8 cellular contexts compared by ENCODE assay signal in genomic region chr14:61749867-61750266, GRCh38. TPM values are rescaled to one million over a fixed set of nuclear protein-coding genes. Genes with fewer than 3 reads are reported as not detected.
DNase-seq lines count a peak whose midpoint lies in the region; ATAC-seq, FAIRE-seq and TF ChIP-seq lines count a peak whose summit lies in the region.

No MANE protein-coding gene starts in this region.

- no peaks in the 10 kb centered on the region for H4K20me1 ChIP-seq in K562 (replicated peaks; ENCODE audit: control insufficient read depth, insufficient read depth, low read length)

- H3K4me3 ChIP-seq in GM06990 (replicated peaks; ENCODE audit: low read depth, low read length) = peak overlapping the region; percentile 73
- peak overlapping the region; percentile 65 for H3K4me3 ChIP-seq in K562

- TF ChIP-seq CTCF in GM06990 (IDR thresholded peaks at IDR 0.05; ENCODE audit: insufficient read depth, low read length, poor library complexity, severe bottlenecking) (no peak), K562 (IDR thresholded peaks at IDR 0.05 in 2 of 3, conservative IDR thresholded peaks at IDR 0.05 in 1 of 3; ENCODE audit: insufficient read depth in 2 of 3, low read depth in 1 of 3, low read length in 3 of 3) (no peak)

- no peak overlapping the region for H2AFZ ChIP-seq in K562 (ENCODE audit: low read depth, low read length)

- ATAC-seq in K562 (peak; percentile 54), HG03159 (IDR thresholded peaks at IDR 0.05; ENCODE audit: unreplicated experiment) (no peak), GM18867 (IDR thresholded peaks at IDR 0.05; ENCODE audit: unreplicated experiment) (no peak)

- POLR2A ChIA-PET in K562 (lab: Yijun Ruan, JAX) = interaction anchor here (0.6 to 1.3 kb wide), 5 partner anchors 8 to 88 kb away, joined by 3 to 6 read pairs (median 3); partner anchors contain the start of gene SNAPC1

- H3K9me1 ChIP-seq in K562 (ENCODE audit: control insufficient read depth, insufficient read depth, low read length) = no peaks in the 10 kb centered on the region

- H3K9me3 ChIP-seq in K562 (replicated peaks; ENCODE audit: control insufficient read depth, insufficient read depth, low read depth, low read length) = no peaks in the 10 kb centered on the region

- in situ Hi-C loops in K562 (cut with MboI) = no loop called here

- FAIRE-seq in K562 (lab: Jason Lieb, UNC) = peak; percentile 91

- TF ChIP-seq EP300 in K562 (IDR thresholded peaks at IDR 0.05; ENCODE audit: low read length) = no peak

- peaks cover 55% of the 10 kb centered on the region for H3K79me2 ChIP-seq in K562 (ENCODE audit: control insufficient read depth, insufficient read depth, low read length)

- H3K36me3 ChIP-seq in GM06990 (ENCODE audit: control insufficient read depth, insufficient read depth, low read length) (peaks cover 4% of the 10 kb centered on the region), K562 (ENCODE audit: control insufficient read depth, insufficient read depth, low read length) (peaks cover 33% of the 10 kb centered on the region; the same call in 2 of the 3 replicates)

- no peak for TF ChIP-seq RAD21 in K562 (CRISPR knock-in tag; conservative IDR thresholded peaks at IDR 0.05 in 1 of 2, IDR thresholded peaks at IDR 0.05 in 1 of 2)

- H3K4me1 ChIP-seq in K562 (replicated peaks in 1 of 2; ENCODE audit: control insufficient read depth in 2 of 2, insufficient read depth in 2 of 2, low read length in 2 of 2) = peaks cover 5 to 13% of the 10 kb centered on the region in 2 experiments; a peak in 3 of 5 replicates

- DNase-seq in GM06990 (ENCODE audit: extremely low read depth, insufficient read length) (no peak), NCI-H146 (lab: John Stamatoyannopoulos, UW) (peak; percentile 74), K562 (ENCODE audit: extremely low read depth in 1 of 4, low spot score in 3 of 4) (peak in 3 of 4 experiments; percentile 8 to 44 (median 43)), myocyte (ENCODE audit: low read depth) (peak; percentile 53), globus pallidus (ENCODE audit: low spot score) (no peak), NCI-H446 treated with DMSO at 0.1 percent for 48 hours (lab: John Stamatoyannopoulos, UW) (no peak)

- 0 out of 2 replicates have a peak, but pooled peaks have one; percentile 12 for TF ChIP-seq POLR2A in K562 (conservative IDR thresholded peaks at IDR 0.05)

- peak overlapping the region; percentile 4; the same call in 2 of the 3 replicates for H3K27ac ChIP-seq in K562 (ENCODE audit: extremely low read depth, low read depth, low read length)

- intact Hi-C loops in K562 (cut with micrococcal nuclease) = loop anchor here (5.0 kb wide), 3 partner anchors 53 to 288 kb away; partner anchors contain the start of gene HIF1A

- H3K9ac ChIP-seq in K562 (ENCODE audit: insufficient read depth in 1 of 2, low read depth in 2 of 2, low read length in 2 of 2) = peak overlapping the region in 1 of 2 experiments; percentile 68; a peak in 2 of 4 replicates

- CTCF ChIA-PET in K562 (lab: Yijun Ruan, JAX; ENCODE audit: low intra/inter-chr PET ratio) = no interaction called here

- WGBS in K562 (ENCODE audit: insufficient coverage, low coverage, missing lambda C conversion rate) = 3% methylated on average over 3 of the region's 3 CpGs

- H3K4me2 ChIP-seq in K562 (ENCODE audit: insufficient read depth, low read length) = peak overlapping the region; percentile 67

- TSS peak; percentile 68 for BruUV-seq in K562 (replicated peaks; lab: Mats Ljungman, UMichigan)

- H3K27me3 ChIP-seq in GM06990 (replicated peaks; ENCODE audit: control insufficient read depth, insufficient read depth, low read length) (no peaks in the 10 kb centered on the region), K562 (ENCODE audit: control insufficient read depth in 2 of 2, insufficient read depth in 2 of 2, low read length in 2 of 2) (no peaks in the 10 kb centered on the region)

TF ChIP-seq in K562, 482 proteins besides CTCF, POLR2A, EP300 and RAD21:
- no peak for TF ChIP-seq POLR2AphosphoS5 (IDR thresholded peaks at IDR 0.05; ENCODE audit: control insufficient read depth, insufficient read depth, low read depth, low read length)
- TF ChIP-seq KHSRP (IDR thresholded peaks at IDR 0.05) = no peak
- no peak for TF ChIP-seq MCM5 (IDR thresholded peaks at IDR 0.05; ENCODE audit: low read depth)
- no peak for TF ChIP-seq ATF4 (CRISPR knock-in tag; IDR thresholded peaks at IDR 0.05)
- TF ChIP-seq MTA3 (IDR thresholded peaks at IDR 0.05; ENCODE audit: borderline replicate concordance) = no peak
- no peak for TF ChIP-seq ZSCAN32 (CRISPR knock-in tag; IDR thresholded peaks at IDR 0.05)
- no peak for TF ChIP-seq ZNF695 (CRISPR knock-in tag; IDR thresholded peaks at IDR 0.05)
- TF ChIP-seq THRB (CRISPR knock-in tag; conservative IDR thresholded peaks at IDR 0.05) = no peak
- TF ChIP-seq, protein P1, sequence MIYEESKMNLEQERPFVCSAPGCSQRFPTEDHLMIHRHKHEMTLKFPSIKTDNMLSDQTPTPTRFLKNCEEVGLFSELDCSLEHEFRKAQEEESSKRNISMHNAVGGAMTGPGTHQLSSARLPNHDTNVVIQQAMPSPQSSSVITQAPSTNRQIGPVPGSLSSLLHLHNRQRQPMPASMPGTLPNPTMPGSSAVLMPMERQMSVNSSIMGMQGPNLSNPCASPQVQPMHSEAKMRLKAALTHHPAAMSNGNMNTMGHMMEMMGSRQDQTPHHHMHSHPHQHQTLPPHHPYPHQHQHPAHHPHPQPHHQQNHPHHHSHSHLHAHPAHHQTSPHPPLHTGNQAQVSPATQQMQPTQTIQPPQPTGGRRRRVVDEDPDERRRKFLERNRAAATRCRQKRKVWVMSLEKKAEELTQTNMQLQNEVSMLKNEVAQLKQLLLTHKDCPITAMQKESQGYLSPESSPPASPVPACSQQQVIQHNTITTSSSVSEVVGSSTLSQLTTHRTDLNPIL (CRISPR knock-in tag; IDR thresholded peaks at IDR 0.05) = no peak
- TF ChIP-seq BMI1 (IDR thresholded peaks at IDR 0.05; ENCODE audit: low read length) = no peak
- TF ChIP-seq KAT7 (CRISPR knock-in tag; IDR thresholded peaks at IDR 0.05; ENCODE audit: borderline replicate concordance) = no peak

RNA-seq across cellular contexts. Expression of gene SNAPC1, which starts 12.4 kb away (rescaled TPM):
- total RNA-seq in K562 (2011; cell fraction: chromatin; rRNA removed; ENCODE audit: low replicate concordance) = 2.5 and 9.6 TPM in 2 replicates
- total RNA-seq in K562 (2011; cell fraction: nucleolus; rRNA removed) = 2.7 and 2.8 TPM in 2 replicates
- total RNA-seq in K562 (2011; cell fraction: nucleoplasm; rRNA removed) = 4.0 and 7.2 TPM in 2 replicates
- total RNA-seq in K562 (2014; rRNA removed) (4.4 and 5.2 TPM in 2 replicates), K562 (2014; rRNA removed; fragmentation: Illumina TruSeq; extraction: Trizol) (9.0 and 9.9 TPM in 2 replicates), K562 (2015; rRNA removed; fragmentation: Illumina TruSeq; extraction: Trizol) (7.7 and 8.9 TPM in 2 replicates), K562 (2021) (3.7 and 4.5 TPM in 2 replicates), myocyte (12.3 and 19.1 TPM in 2 replicates)
- polyA plus RNA-seq in K562 (2011; rRNA removed) (7.0 and 8.6 TPM in 2 replicates), K562 (2014; fragmentation: Illumina TruSeq; extraction: Trizol) (7.7 and 7.9 TPM in 2 replicates), K562 (2014; fragmentation: Nextera tagmentation; extraction: Ambion mirVana) (1 to 10 TPM; 5.2 to 8.1 TPM), K562 (2014; rRNA removed) (7.5 and 7.7 TPM in 2 replicates)
- 1.7 and 5.3 TPM in 2 replicates for polyA plus RNA-seq in K562 (2011; cell fraction: cytosol; rRNA removed)
- polyA plus RNA-seq in K562 (2011; cell fraction: nucleus; rRNA removed) = 1.7 and 2.2 TPM in 2 replicates
- 4.3 and 5.1 TPM in 2 replicates for polyA plus RNA-seq in K562 (2012)
- 5.1 and 6.3 TPM in 2 replicates for polyA minus RNA-seq in K562 (2011; rRNA and poly(A)+ RNA removed)
- polyA minus RNA-seq in K562 (2011; cell fraction: cytosol; rRNA and poly(A)+ RNA removed) = 2.8 and 4.1 TPM in 2 replicates
- 2.4 and 4.8 TPM in 2 replicates for polyA minus RNA-seq in K562 (2011; cell fraction: nucleus; rRNA and poly(A)+ RNA removed)
- polyA plus RNA-seq in myocyte (2012) = 9.1 TPM

RNA-seq across cellular contexts. Expression of gene HIF1A, which starts 54.6 kb away (rescaled TPM):
- total RNA-seq in K562 (2011; cell fraction: chromatin; rRNA removed; ENCODE audit: low replicate concordance) = 27.0 and 107 TPM in 2 replicates
- total RNA-seq in K562 (2011; cell fraction: nucleolus; rRNA removed) = 13.0 and 20.8 TPM in 2 replicates
- total RNA-seq in K562 (2011; cell fraction: nucleoplasm; rRNA removed) = 34.8 and 40.5 TPM in 2 replicates
- total RNA-seq in K562 (2014; rRNA removed) (19.7 and 24.2 TPM in 2 replicates), K562 (2014; rRNA removed; fragmentation: Illumina TruSeq; extraction: Trizol) (29.3 and 32.3 TPM in 2 replicates), K562 (2015; rRNA removed; fragmentation: Illumina TruSeq; extraction: Trizol) (31.9 and 33.0 TPM in 2 replicates), K562 (2021) (29.4 and 32.7 TPM in 2 replicates), myocyte (373 and 444 TPM in 2 replicates)
- polyA plus RNA-seq in K562 (2011; rRNA removed) (18.3 and 20.2 TPM in 2 replicates), K562 (2014; fragmentation: Illumina TruSeq; extraction: Trizol) (32.7 and 35.3 TPM in 2 replicates), K562 (2014; fragmentation: Nextera tagmentation; extraction: Ambion mirVana) (1 to 10 TPM; 5.9 to 7.5 TPM), K562 (2014; rRNA removed) (18.5 and 21.1 TPM in 2 replicates)
- 6.5 and 7.0 TPM in 2 replicates for polyA plus RNA-seq in K562 (2011; cell fraction: cytosol; rRNA removed)
- polyA plus RNA-seq in K562 (2011; cell fraction: nucleus; rRNA removed) = 13.5 and 14.8 TPM in 2 replicates
- polyA plus RNA-seq in K562 (2012) = 13.5 and 15.5 TPM in 2 replicates
- polyA minus RNA-seq in K562 (2011; rRNA and poly(A)+ RNA removed) = 53.8 and 55.7 TPM in 2 replicates
- polyA minus RNA-seq in K562 (2011; cell fraction: cytosol; rRNA and poly(A)+ RNA removed) = 15.6 and 19.3 TPM in 2 replicates
- 19.5 and 22.0 TPM in 2 replicates for polyA minus RNA-seq in K562 (2011; cell fraction: nucleus; rRNA and poly(A)+ RNA removed)
- 166 TPM for polyA plus RNA-seq in myocyte (2012)

Comparison
In these comparisons a context has a peak if more than half of its experiments do, and no peak if none do; other contexts are left out.
1. DNase-seq: peak in NCI-H146 (single experiment), K562 (3 of 4) and myocyte (single experiment); none in GM06990 (single experiment), globus pallidus (single experiment) and NCI-H446 treated with DMSO at 0.1 percent for 48 hours (single experiment).